ENCODE assay signal across 10 cellular contexts in the genomic region with DNA sequence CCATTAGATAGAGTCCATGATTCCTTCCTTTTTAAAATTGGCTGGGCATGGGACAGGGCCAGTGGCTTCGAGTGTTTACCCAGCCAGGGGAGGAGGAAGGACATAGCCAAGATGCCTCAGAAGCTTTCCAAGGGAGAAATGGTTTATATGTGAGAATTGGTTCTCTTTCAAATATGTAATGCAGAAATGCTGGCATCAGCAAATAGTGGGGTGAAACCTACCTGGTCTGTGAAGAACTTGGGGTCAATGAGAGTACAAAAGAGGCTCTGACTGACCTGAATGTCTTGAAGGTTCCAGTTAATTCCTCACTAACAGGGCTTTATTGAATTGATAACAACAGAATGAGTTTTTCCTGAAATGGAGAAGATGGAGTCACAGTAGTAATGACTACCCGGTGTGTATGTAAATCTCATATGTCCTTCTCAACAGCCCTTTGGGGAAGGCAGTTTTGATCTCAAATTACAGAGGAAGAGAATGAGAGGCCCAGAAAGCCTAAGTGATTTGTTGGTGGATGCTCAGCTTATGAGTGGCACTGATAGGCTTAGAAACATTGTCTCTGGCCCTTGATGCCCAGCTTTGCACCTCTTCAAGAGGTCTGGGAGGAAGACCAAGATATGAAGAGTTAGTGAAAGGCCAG. TPM values are rescaled to one million over a fixed set of nuclear protein-coding genes. Genes with fewer than 3 reads are reported as not detected.
DNase-seq lines count a peak whose midpoint lies in the region; ATAC-seq and TF ChIP-seq lines count a peak whose summit lies in the region.
"Had no signal": no experiment of that assay in that cellular context is flagged by ENCODE, and none has a peak within 500 bp of the region (broad histone marks: within the 10 kb centered on the region; RNA-seq: fewer than 3 reads in every experiment).

No MANE protein-coding gene starts in this region.

- H3K4me2 ChIP-seq in IMR-90 (ENCODE audit: low read depth, low read length) = peak overlapping the region; percentile 83

- CTCF ChIA-PET in Calu3 (lab: Charles Lee) (interaction anchor here (1.2 kb wide), 1 partner anchor 134 kb away, joined by 3 read pairs; no protein-coding TSS in a partner anchor), IMR-90 (lab: Yijun Ruan, JAX) (interaction anchor here (1.0 to 1.5 kb wide), 3 partner anchors 54 to 155 kb away, joined by 3 to 4 read pairs (median 4); no protein-coding TSS in a partner anchor)

- H4K20me1 ChIP-seq in IMR-90 (ENCODE audit: insufficient read depth, low read length) = peaks cover 11% of the 10 kb centered on the region; the same call in 1 of the 2 replicates

- peaks cover 14% of the 10 kb centered on the region for H3K4me1 ChIP-seq in IMR-90 (ENCODE audit: control insufficient read depth, insufficient read depth, low read length)

- dilution Hi-C loops in IMR-90 (cut with HindIII; ENCODE audit: low sequenced_read_pairs, unreplicated experiment) = no loop called here

- H3K27ac Mint-ChIP-seq in Calu3 (ENCODE audit: unreplicated experiment) (peak overlapping the region; percentile 95), mesothelial cell of epicardium (no peak overlapping the region)
- peak overlapping the region; percentile 27 for H3K27ac Mint-ChIP-seq in activated naive CD8-positive, alpha-beta T cell treated with anti-CD3 and anti-CD28 coated beads, Interleukin-2, amount 50 U/mL, for 24 hours

- H3K18ac ChIP-seq in IMR-90 (ENCODE audit: low read depth, low read length) = no peak overlapping the region

- no peak overlapping the region for H4K5ac ChIP-seq in IMR-90 (ENCODE audit: low read depth, low read length)

- H3K9me3 Mint-ChIP-seq in Calu3 (ENCODE audit: low read depth, unreplicated experiment) (no peaks in the 10 kb centered on the region), mesothelial cell of epicardium (no peaks in the 10 kb centered on the region)
- H3K9me3 Mint-ChIP-seq in activated naive CD8-positive, alpha-beta T cell treated with anti-CD3 and anti-CD28 coated beads, Interleukin-2, amount 50 U/mL, for 24 hours = no peaks in the 10 kb centered on the region

- no peak overlapping the region for H3K56ac ChIP-seq in IMR-90 (ENCODE audit: extremely low read depth, insufficient read depth, low read length)

- H3K79me1 ChIP-seq in IMR-90 (ENCODE audit: low read depth in 1 of 2, low read length in 2 of 2) = peaks cover 27 to 61% of the 10 kb centered on the region in 2 experiments

- DNase-seq in Calu3 (no peak), IMR-90 (no peak), mesothelial cell of epicardium (ENCODE audit: low spot score in 2 of 2, unreplicated experiment in 2 of 2) (no peak)
- DNase-seq in activated naive CD8-positive, alpha-beta T cell treated with anti-CD3 and anti-CD28 coated beads, Interleukin-2, amount 50 U/mL, for 24 hours = no peak
- DNase-seq: cortex of kidney, hippocampal formation, NCI-H187 had no signal

- intact Hi-C loops in Calu3 (cut with micrococcal nuclease; ENCODE audit: unreplicated experiment) (no loop called here), IMR-90 (cut with micrococcal nuclease) (loop anchor here (2.0 to 10.0 kb wide), 4 partner anchors 36 to 384 kb away; no protein-coding TSS in a partner anchor)

- H3K27ac ChIP-seq in IMR-90 (ENCODE audit: insufficient read depth, low read length) = no peak overlapping the region

- H4K8ac ChIP-seq in IMR-90 (ENCODE audit: low read depth in 2 of 2, low read length in 2 of 2) = no peak overlapping the region

- no peak for TF ChIP-seq CTCF in Calu3 (IDR thresholded peaks at IDR 0.05; ENCODE audit: unreplicated experiment)
- TF ChIP-seq CTCF in IMR-90 (conservative IDR thresholded peaks at IDR 0.05; ENCODE audit: low read depth, low read length) = no peak
- TF ChIP-seq CTCF in mesothelial cell of epicardium (IDR thresholded peaks at IDR 0.05; ENCODE audit: unreplicated experiment) = no peak

- peaks cover 36% of the 10 kb centered on the region for H3K4me1 Mint-ChIP-seq in Calu3 (ENCODE audit: low read depth, unreplicated experiment)
- H3K4me1 Mint-ChIP-seq in activated naive CD8-positive, alpha-beta T cell treated with anti-CD3 and anti-CD28 coated beads, Interleukin-2, amount 50 U/mL, for 24 hours = peaks cover 61% of the 10 kb centered on the region
- H3K4me1 Mint-ChIP-seq in mesothelial cell of epicardium = peaks cover 67% of the 10 kb centered on the region

- no peak overlapping the region for H2BK20ac ChIP-seq in IMR-90 (ENCODE audit: low read depth, low read length)

- ATAC-seq in IMR-90 (ENCODE audit: low read depth) = no peak
- ATAC-seq in activated naive CD8-positive, alpha-beta T cell treated with anti-CD3 and anti-CD28 coated beads, Interleukin-2, amount 50 U/mL, for 24 hours = no peak
- ATAC-seq in HG02870 (IDR thresholded peaks at IDR 0.05; ENCODE audit: unreplicated experiment) = no peak
- no peak for ATAC-seq in HG02970 (IDR thresholded peaks at IDR 0.05; ENCODE audit: low FRiP score, unreplicated experiment)
- no peak for ATAC-seq in HG02840 (IDR thresholded peaks at IDR 0.05; ENCODE audit: low FRiP score, unreplicated experiment)

- H3K14ac ChIP-seq in IMR-90 (replicated peaks; ENCODE audit: low read depth, low read length) = peak overlapping the region; percentile 3; the same call in 1 of the 2 replicates

- H3K9me1 ChIP-seq in IMR-90 (ENCODE audit: insufficient read depth, low read length) = peaks cover 3% of the 10 kb centered on the region; the same call in 1 of the 2 replicates

- no peak; the same call in 1 of the 2 replicates for TF ChIP-seq POLR2A in IMR-90 (IDR thresholded peaks at IDR 0.05; ENCODE audit: low read depth, low read length)

- H3K4me3 Mint-ChIP-seq in Calu3 (ENCODE audit: low read depth, unreplicated experiment) (peak overlapping the region; percentile 82), mesothelial cell of epicardium (peak overlapping the region; percentile 85)
- H3K4me3 Mint-ChIP-seq in activated naive CD8-positive, alpha-beta T cell treated with anti-CD3 and anti-CD28 coated beads, Interleukin-2, amount 50 U/mL, for 24 hours = peak overlapping the region; percentile 91

- H3K9me3 ChIP-seq in IMR-90 (ENCODE audit: control insufficient read depth, insufficient read depth, low read length) = no peaks in the 10 kb centered on the region

- no peak overlapping the region for H4K91ac ChIP-seq in IMR-90 (ENCODE audit: insufficient read depth, low read depth, low read length)

- H3K9ac ChIP-seq in IMR-90 (ENCODE audit: low read depth, low read length) = no peak overlapping the region

- no peak overlapping the region for H2BK15ac ChIP-seq in IMR-90 (ENCODE audit: low read depth, low read length)

- no peak overlapping the region for H2BK5ac ChIP-seq in IMR-90 (ENCODE audit: low read depth, low read length, poor library complexity, severe bottlenecking)

- H3K36me3 Mint-ChIP-seq in Calu3 (ENCODE audit: insufficient read depth, unreplicated experiment) (peaks cover 63% of the 10 kb centered on the region), mesothelial cell of epicardium (peaks cover 7% of the 10 kb centered on the region)
- peaks cover 37% of the 10 kb centered on the region for H3K36me3 Mint-ChIP-seq in activated naive CD8-positive, alpha-beta T cell treated with anti-CD3 and anti-CD28 coated beads, Interleukin-2, amount 50 U/mL, for 24 hours (ENCODE audit: low read depth)

- 100% methylated on average over 1 of the region's 2 CpGs; no CpG with 5 or more reads in 1 of the 2 experiments for WGBS in IMR-90 (ENCODE audit: extremely low coverage in 2 of 2, insufficient read length in 1 of 2), 2 experiments

- POLR2A ChIA-PET in IMR-90 (lab: Charles Lee; ENCODE audit: unreplicated experiment) = no interaction called here

- H3K27me3 Mint-ChIP-seq in Calu3 (ENCODE audit: unreplicated experiment) (peaks cover 38% of the 10 kb centered on the region), mesothelial cell of epicardium (ENCODE audit: low read depth) (peaks cover 30% of the 10 kb centered on the region)
- peaks cover 24% of the 10 kb centered on the region for H3K27me3 Mint-ChIP-seq in activated naive CD8-positive, alpha-beta T cell treated with anti-CD3 and anti-CD28 coated beads, Interleukin-2, amount 50 U/mL, for 24 hours

- peaks cover 12% of the 10 kb centered on the region; the same call in 1 of the 2 replicates for H3K36me3 ChIP-seq in IMR-90 (ENCODE audit: control insufficient read depth, insufficient read depth, low read length)

- H3K4me3 ChIP-seq in IMR-90 (ENCODE audit: insufficient read depth, low read depth, low read length) = no peak overlapping the region

- TF ChIP-seq RAD21 in IMR-90 (IDR thresholded peaks at IDR 0.05; ENCODE audit: low read length) = no peak

- no TSS peak for BruUV-seq in Calu3 (replicated peaks; lab: Mats Ljungman, UMichigan)
- BruUV-seq in IMR-90 (replicated peaks; lab: Mats Ljungman, UMichigan) = no TSS peak

- H2BK120ac ChIP-seq in IMR-90 (ENCODE audit: low read depth, low read length) = no peak overlapping the region

- no peak overlapping the region for H2AK5ac ChIP-seq in IMR-90 (ENCODE audit: low read depth, low read length)

- no peak overlapping the region for H2AK9ac ChIP-seq in IMR-90 (replicated peaks; ENCODE audit: low read depth, low read length, poor library complexity)

- in situ Hi-C loops in IMR-90 (cut with MboI; ENCODE audit: low sequenced_read_pairs) = no loop called here

- no peak overlapping the region for H3K4ac ChIP-seq in IMR-90 (ENCODE audit: low read depth, low read length)

- H3K27me3 ChIP-seq in IMR-90 (ENCODE audit: control insufficient read depth, insufficient read depth, low read length) = peaks cover 20% of the 10 kb centered on the region

- H2AFZ ChIP-seq in IMR-90 (replicated peaks; ENCODE audit: low read length, poor library complexity) = no peak overlapping the region

- peak overlapping the region; percentile 39; the same call in 1 of the 2 replicates for H3K23ac ChIP-seq in IMR-90 (ENCODE audit: low read depth, low read length)

TF ChIP-seq in IMR-90, 13 proteins besides CTCF, POLR2A, EP300 and RAD21:
- TF ChIP-seq MAFK (IDR thresholded peaks at IDR 0.05; ENCODE audit: low read depth, low read length) (peak; percentile 95), SMC3 (IDR thresholded peaks at IDR 0.05; ENCODE audit: low read depth, low read length) (no peak)

RNA-seq across cellular contexts. Expression of a gene that starts 2.6 kb away (rescaled TPM):
- total RNA-seq in Calu3 (2022) (11.1 and 13.0 TPM in 2 replicates), IMR-90 (2012; rRNA removed) (9.9 and 15.0 TPM in 2 replicates), mesothelial cell of epicardium (134 to 147 TPM (median 146 TPM) in 3 replicates)
- polyA plus RNA-seq in IMR-90 (2012; rRNA removed) = 12.3 and 17.9 TPM in 2 replicates
- 13.7 and 26.0 TPM in 2 replicates for polyA plus RNA-seq in IMR-90 (2012; cell fraction: cytosol; rRNA removed)
- 98.0 and 356 TPM in 2 replicates for polyA plus RNA-seq in IMR-90 (2012; cell fraction: nucleus; rRNA removed; ENCODE audit: low replicate concordance)
